11 cellular contexts compared by ENCODE assay signal in the genomic region with DNA sequence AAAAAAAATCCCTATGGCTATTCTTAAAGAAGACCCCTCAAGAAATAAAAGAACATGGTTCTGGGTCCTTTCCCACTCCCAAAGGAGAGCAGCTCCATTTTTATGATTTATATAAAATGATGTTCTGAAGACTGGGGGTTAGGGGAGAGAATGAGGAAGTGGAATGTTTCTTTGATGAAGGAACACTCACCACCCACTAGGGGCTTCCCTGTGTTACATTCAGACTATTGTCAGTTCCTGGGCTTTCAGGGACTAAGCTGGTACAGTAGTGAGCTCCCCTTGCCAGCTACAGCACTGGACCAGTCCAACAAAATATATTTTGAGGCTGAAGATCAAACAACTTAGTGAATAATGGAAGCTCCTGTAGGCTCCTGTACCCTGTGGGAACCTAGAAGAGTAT.
A peak's percentile ranks its signal among the peaks of the same experiment; 100 is the strongest.
DNase-seq lines count a peak whose midpoint lies in the region; ATAC-seq and TF ChIP-seq lines count a peak whose summit lies in the region.
"Had no signal": no experiment of that assay in that cellular context is flagged by ENCODE, and none has a peak within 500 bp of the region (broad histone marks: within the 10 kb centered on the region; RNA-seq: fewer than 3 reads in every experiment).

No MANE protein-coding gene starts in this region.

- no peak overlapping the region for H3K4me3 ChIP-seq in Panc1 (ENCODE audit: low read depth in 2 of 2, low read length in 2 of 2)
- H3K4me3 ChIP-seq: pancreas had no signal

- intact Hi-C loops in Panc1 (cut with micrococcal nuclease; ENCODE audit: unreplicated experiment), result no loop called here

- no peaks in the 10 kb centered on the region for H3K27me3 ChIP-seq in Panc1 (ENCODE audit: control insufficient read depth, insufficient read depth, low read length)
- H3K27me3 ChIP-seq: pancreas had no signal

- H3K4me1 ChIP-seq in Panc1 (ENCODE audit: control insufficient read depth, insufficient read depth, low read length), result peaks cover 42% of the 10 kb centered on the region

- peaks cover 38% of the 10 kb centered on the region for H3K4me1 Mint-ChIP-seq in progenitor cell of endocrine pancreas (ENCODE audit: low read depth)

- peak overlapping the region; percentile 37; the same call in 1 of the 2 replicates for H3K27ac ChIP-seq in Panc1 (ENCODE audit: low read length)
- H3K27ac ChIP-seq: pancreas had no signal

- DNase-seq in Panc1 (ENCODE audit: low read depth, low spot score) (no peak), progenitor cell of endocrine pancreas (ENCODE audit: low spot score, unreplicated experiment) (no peak), NCI-H510A treated with DMSO at 0.1 percent for 48 hours (lab: John Stamatoyannopoulos, UW) (no peak), NCI-H1092 (lab: John Stamatoyannopoulos, UW) (no peak)
- DNase-seq in stimulated activated naive CD8-positive, alpha-beta T cell treated with anti-CD3 and anti-CD28 coated beads, Interleukin-15, Interleukin-2, amounts not matched to agents 100 U/mL and 50 U/mL, for 24 hours, result no peak
- DNase-seq: activated naive CD4-positive, alpha-beta T cell treated with anti-CD3 and anti-CD28 coated beads for 36 hours; effector CD8-positive, alpha-beta T cell; NCI-H69; pancreas had no signal

- H3K9me3 Mint-ChIP-seq in progenitor cell of endocrine pancreas (ENCODE audit: low read depth), result peaks cover 3% of the 10 kb centered on the region
- H3K9me3 Mint-ChIP-seq: activated naive CD4-positive, alpha-beta T cell treated with anti-CD3 and anti-CD28 coated beads for 36 hours had no signal

- ATAC-seq in GM18909 (IDR thresholded peaks at IDR 0.05; ENCODE audit: poor library complexity, unreplicated experiment) (peak; percentile 54), HG02981 (IDR thresholded peaks at IDR 0.05; ENCODE audit: unreplicated experiment) (peak; percentile 67), Panc1 (no peak)
- ATAC-seq in stimulated activated naive CD8-positive, alpha-beta T cell treated with anti-CD3 and anti-CD28 coated beads, Interleukin-15, Interleukin-2, amounts not matched to agents 100 U/mL and 50 U/mL, for 24 hours, result no peak
- ATAC-seq: pancreas had no signal

- no peaks in the 10 kb centered on the region for H3K9me3 ChIP-seq in Panc1 (ENCODE audit: control insufficient read depth, insufficient read depth, low read depth, low read length)
- H3K9me3 ChIP-seq: pancreas had no signal

- in situ Hi-C loops in Panc1 (cut with HindIII; ENCODE audit: low pct_unique_long_range_greater_than_20kb, low sequenced_read_pairs), result no loop called here

- BruUV-seq in Panc1 (replicated peaks; lab: Mats Ljungman, UMichigan), result no TSS peak

- no peaks in the 10 kb centered on the region for H3K36me3 ChIP-seq in Panc1 (ENCODE audit: control insufficient read depth, insufficient read depth, low read length)
- H3K36me3 ChIP-seq: pancreas had no signal

- POLR2A ChIA-PET in Panc1 (lab: Charles Lee), result interaction anchor here (0.5 kb wide), 1 partner anchor 109 kb away, joined by 7 read pairs; no protein-coding TSS in a partner anchor

- H3K4me3 Mint-ChIP-seq in progenitor cell of endocrine pancreas (ENCODE audit: low read depth), result no peak overlapping the region
- H3K4me3 Mint-ChIP-seq: activated naive CD4-positive, alpha-beta T cell treated with anti-CD3 and anti-CD28 coated beads for 36 hours had no signal

- CTCF ChIA-PET in Panc1 (lab: Charles Lee), result no interaction called here

- H3K27me3 Mint-ChIP-seq in progenitor cell of endocrine pancreas, result no peaks in the 10 kb centered on the region

- peaks cover 26% of the 10 kb centered on the region for H3K36me3 Mint-ChIP-seq in progenitor cell of endocrine pancreas (ENCODE audit: insufficient read depth)

- TF ChIP-seq CTCF in Panc1 (IDR thresholded peaks at IDR 0.05), result peak; percentile 22; the same call in 1 of the 2 replicates
- TF ChIP-seq CTCF in progenitor cell of endocrine pancreas (IDR thresholded peaks at IDR 0.05; ENCODE audit: unreplicated experiment), result no peak

- H3K27ac Mint-ChIP-seq in progenitor cell of endocrine pancreas, result peak overlapping the region; percentile 92
- H3K27ac Mint-ChIP-seq: activated naive CD4-positive, alpha-beta T cell treated with anti-CD3 and anti-CD28 coated beads for 36 hours had no signal

Comparison
In these comparisons a context has a peak if more than half of its experiments do, and no peak if none do; other contexts are left out.
1. ATAC-seq: peak in GM18909 (single experiment) and HG02981 (single experiment); none in Panc1 (single experiment) and stimulated activated naive CD8-positive, alpha-beta T cell treated with anti-CD3 and anti-CD28 coated beads, Interleukin-15, Interleukin-2, amounts not matched to agents 100 U/mL and 50 U/mL, for 24 hours (single experiment).